8 cellular contexts compared by ENCODE assay signal in genomic region chr17:41967141-41967920, GRCh38. TPM values are rescaled to one million over a fixed set of nuclear protein-coding genes. Genes with fewer than 3 reads are reported as not detected.
DNase-seq lines count a peak whose midpoint lies in the region; ATAC-seq, FAIRE-seq and TF ChIP-seq lines count a peak whose summit lies in the region.

No MANE protein-coding gene starts in this region.

- peak overlapping the region in 1 of 2 experiments; percentile 87 for H3K23ac ChIP-seq in mesenchymal stem cell (ENCODE audit: low read length in 2 of 2)

- DNase-seq in GM12892 (ENCODE audit: insufficient read length) (peak; percentile 50), WERI-Rb-1 (peak; percentile 39), colonic mucosa (peak; percentile 38), mesenchymal stem cell (no peak), DMS153 (lab: John Stamatoyannopoulos, UW) (no peak), dermis blood vessel endothelial cell (no peak)
- peak; percentile 35 for DNase-seq in stimulated activated naive CD4-positive, alpha-beta T cell treated with Interleukin-2 at 50 U/mL for 16 hours (lab: John Stamatoyannopoulos, UW)

- no peak for TF ChIP-seq POLR2A in GM12892 (IDR thresholded peaks at IDR 0.05; ENCODE audit: low read depth, low read length)

- H3K4me3 ChIP-seq in WERI-Rb-1 (ENCODE audit: low read depth, low read length) = peak overlapping the region; percentile 90
- H3K4me3 ChIP-seq in colonic mucosa = peak overlapping the region; percentile 69
- H3K4me3 ChIP-seq in mesenchymal stem cell (ENCODE audit: insufficient read depth in 1 of 2, low read depth in 1 of 2, low read length in 2 of 2) = peak overlapping the region; percentile 79 to 84

- H3K14ac ChIP-seq in mesenchymal stem cell (ENCODE audit: low read length in 2 of 2) = peak overlapping the region in 1 of 2 experiments; percentile 97

- peaks cover 5% of the 10 kb centered on the region for H3K79me1 ChIP-seq in mesenchymal stem cell (replicated peaks; ENCODE audit: low read length, poor library complexity, severe bottlenecking)

- no peaks in the 10 kb centered on the region for H3K9me3 ChIP-seq in WERI-Rb-1 (ENCODE audit: severe bottlenecking)
- H3K9me3 ChIP-seq in colonic mucosa = no peaks in the 10 kb centered on the region
- no peaks in the 10 kb centered on the region for H3K9me3 ChIP-seq in mesenchymal stem cell (ENCODE audit: control insufficient read depth, low read length)

- peaks cover 4% of the 10 kb centered on the region for H3K4me1 ChIP-seq in colonic mucosa
- peaks cover 21% of the 10 kb centered on the region for H3K4me1 ChIP-seq in mesenchymal stem cell (ENCODE audit: control insufficient read depth, insufficient read depth, low read depth, low read length)

- H2AK5ac ChIP-seq in mesenchymal stem cell (ENCODE audit: low read length, severe bottlenecking) = peak overlapping the region; percentile 31

- peaks cover 53% of the 10 kb centered on the region for H3K36me3 ChIP-seq in WERI-Rb-1
- no peaks in the 10 kb centered on the region for H3K36me3 ChIP-seq in colonic mucosa
- peaks cover 38% of the 10 kb centered on the region in 2 experiments for H3K36me3 ChIP-seq in mesenchymal stem cell (ENCODE audit: control insufficient read depth in 1 of 2, insufficient read depth in 2 of 2, low read depth in 1 of 2, low read length in 2 of 2)

- intact Hi-C loops in colonic mucosa (cut with DNase I) = no loop called here

- H2BK5ac ChIP-seq in mesenchymal stem cell (ENCODE audit: low read depth, low read length, poor library complexity, severe bottlenecking) = peak overlapping the region; percentile 78

- peak overlapping the region; percentile 88 for H2BK15ac ChIP-seq in mesenchymal stem cell (ENCODE audit: low read depth, poor library complexity, severe bottlenecking)

- peak overlapping the region; percentile 45 for H4K8ac ChIP-seq in mesenchymal stem cell (ENCODE audit: low read length)

- H3K27me3 ChIP-seq in WERI-Rb-1 (ENCODE audit: insufficient read depth, low read depth, severe bottlenecking) (no peaks in the 10 kb centered on the region), colonic mucosa (no peaks in the 10 kb centered on the region), mesenchymal stem cell (ENCODE audit: control insufficient read depth in 1 of 2, insufficient read depth in 1 of 2, low read length in 2 of 2) (no peaks in the 10 kb centered on the region)

- TF ChIP-seq CTCF in WERI-Rb-1 (IDR thresholded peaks at IDR 0.05; ENCODE audit: low read depth, low read length) (no peak), colonic mucosa (IDR thresholded peaks at IDR 0.05) (no peak)

- peak overlapping the region; percentile 82 to 89 for H3K9ac ChIP-seq in colonic mucosa (ENCODE audit: low read depth in 2 of 2, low read length in 2 of 2)
- peak overlapping the region; percentile 94 for H3K9ac ChIP-seq in mesenchymal stem cell (ENCODE audit: low read length)

- H3K4me2 ChIP-seq in mesenchymal stem cell (ENCODE audit: low read length, poor library complexity, severe bottlenecking) = peak overlapping the region; percentile 76

- peak; percentile 8 for ATAC-seq in HG03025 (IDR thresholded peaks at IDR 0.05; ENCODE audit: low FRiP score, unreplicated experiment)

- peak; percentile 70 for FAIRE-seq in GM12892 (lab: Jason Lieb, UNC)

- H2BK120ac ChIP-seq in mesenchymal stem cell (ENCODE audit: low read depth, low read length) = peak overlapping the region; percentile 40

- WGBS in mesenchymal stem cell = 30% methylated on average over 38 of the region's 39 CpGs

- peak overlapping the region in 1 of 2 experiments; percentile 48 for H2BK12ac ChIP-seq in mesenchymal stem cell (ENCODE audit: low read length in 2 of 2)

- no peak overlapping the region for H2AFZ ChIP-seq in mesenchymal stem cell (ENCODE audit: low read depth, low read length)

- H3K27ac ChIP-seq in WERI-Rb-1 (peak overlapping the region; percentile 88), colonic mucosa (peak overlapping the region; percentile 82), mesenchymal stem cell (ENCODE audit: low read length, poor library complexity, severe bottlenecking) (peak overlapping the region; percentile 79)

- peak overlapping the region; percentile 17 to 83 for H3K18ac ChIP-seq in mesenchymal stem cell (ENCODE audit: low read depth in 1 of 2, low read length in 2 of 2)

- H3K4ac ChIP-seq in mesenchymal stem cell (ENCODE audit: low read depth in 1 of 2, low read length in 2 of 2) = peak overlapping the region; percentile 40 to 60

- peak overlapping the region; percentile 48 for H4K91ac ChIP-seq in mesenchymal stem cell (ENCODE audit: low read length)

RNA-seq across cellular contexts. Expression of gene CNP, which starts 0.7 kb away (rescaled TPM):
- polyA plus RNA-seq in GM12892 (2012; ENCODE audit: missing spikeins) = 26.4 TPM
- total RNA-seq in colonic mucosa = 10 to 100 TPM; 44.7 to 49.4 TPM
- 51.3 TPM for polyA plus RNA-seq in mesenchymal stem cell (2013, experiment 1 of 2)
- polyA plus RNA-seq in mesenchymal stem cell (2013, experiment 2 of 2) = 50.8 TPM
- 48.7 and 63.1 TPM in 2 replicates for total RNA-seq in dermis blood vessel endothelial cell

RNA-seq across cellular contexts. Expression of gene ODAD4, which starts 36.9 kb away (rescaled TPM):
- 0.34 TPM for polyA plus RNA-seq in GM12892 (2012; ENCODE audit: missing spikeins)
- total RNA-seq in colonic mucosa = under 1 TPM; 0.15 to 0.19 TPM
- polyA plus RNA-seq in mesenchymal stem cell (2013, experiment 1 of 2) = 1.0 TPM
- polyA plus RNA-seq in mesenchymal stem cell (2013, experiment 2 of 2) = 0.51 TPM
- total RNA-seq in dermis blood vessel endothelial cell = 0.28 and 0.34 TPM in 2 replicates

RNA-seq across cellular contexts. Expression of gene ACLY, which starts 48.6 kb away (rescaled TPM):
- 65.0 TPM for polyA plus RNA-seq in GM12892 (2012; ENCODE audit: missing spikeins)
- total RNA-seq in colonic mucosa = 100 to 1,000 TPM; 135 to 145 TPM
- 188 TPM for polyA plus RNA-seq in mesenchymal stem cell (2013, experiment 1 of 2)
- 182 TPM for polyA plus RNA-seq in mesenchymal stem cell (2013, experiment 2 of 2)
- total RNA-seq in dermis blood vessel endothelial cell = 195 and 384 TPM in 2 replicates

RNA-seq across cellular contexts. Expression of gene DNAJC7, which starts 49.9 kb away (rescaled TPM):
- 96.1 TPM for polyA plus RNA-seq in GM12892 (2012; ENCODE audit: missing spikeins)
- total RNA-seq in colonic mucosa = 100 to 1,000 TPM in 1 of 2 donors, 10 to 100 TPM in 1; 82.7 to 103 TPM
- 73.0 TPM for polyA plus RNA-seq in mesenchymal stem cell (2013, experiment 1 of 2)
- polyA plus RNA-seq in mesenchymal stem cell (2013, experiment 2 of 2) = 69.4 TPM
- 68.2 and 89.0 TPM in 2 replicates for total RNA-seq in dermis blood vessel endothelial cell

RNA-seq across cellular contexts. Expression of gene NKIRAS2, which starts 52.6 kb away (rescaled TPM):
- polyA plus RNA-seq in GM12892 (2012; ENCODE audit: missing spikeins) = 19.2 TPM
- total RNA-seq in colonic mucosa = 10 to 100 TPM; 25.8 to 26.3 TPM
- polyA plus RNA-seq in mesenchymal stem cell (2013, experiment 1 of 2) = 63.3 TPM
- 64.3 TPM for polyA plus RNA-seq in mesenchymal stem cell (2013, experiment 2 of 2)
- 44.2 and 46.6 TPM in 2 replicates for total RNA-seq in dermis blood vessel endothelial cell

Comparison
In these comparisons a context has a peak if more than half of its experiments do, and no peak if none do; other contexts are left out.
1. DNase-seq: peak in GM12892 (single experiment), WERI-Rb-1 (single experiment), colonic mucosa (single experiment) and stimulated activated naive CD4-positive, alpha-beta T cell treated with Interleukin-2 at 50 U/mL for 16 hours (single experiment); none in mesenchymal stem cell (single experiment), DMS153 (single experiment) and dermis blood vessel endothelial cell (single experiment).
2. Peak in every context shown above with its lines, with median percentiles within 50 percentile points of each other: H3K27ac ChIP-seq and H3K4me3 ChIP-seq.